ENCODE assay signal across 1 cellular context in genomic region chr18:62988467-62988866, GRCh38.
TF ChIP-seq lines count a peak whose summit lies in the region.

No MANE protein-coding gene starts in this region.

TF ChIP-seq in IMR-90, 13 proteins besides CTCF, POLR2A, EP300 and RAD21 (continued from another document):
- TF ChIP-seq USF2 (IDR thresholded peaks at IDR 0.05; ENCODE audit: low read depth, low read length) (no peak), NFE2L2 (IDR thresholded peaks at IDR 0.05; ENCODE audit: low read depth, low read length) (no peak)
